In genomic region chr15:99406120-99406519, GRCh38 we compare ENCODE assay signal across 8 cellular contexts.
"Had no signal": no experiment of that assay in that cellular context is flagged by ENCODE, and none has a peak within 500 bp of the region (broad histone marks: within the 10 kb centered on the region; RNA-seq: fewer than 3 reads in every experiment).

No MANE protein-coding gene starts in this region.

- H3K9me3 ChIP-seq: HAP-1 had no signal

- H3K36me3 ChIP-seq: HAP-1 had no signal

- H3K27ac ChIP-seq: GM23248, HL-60 had no signal

- ATAC-seq: HCT116, HepG2 had no signal

- H3K4me3 ChIP-seq: GM23248, HAP-1 had no signal

- H2AFZ ChIP-seq: GM23248 had no signal

- DNase-seq: GM23248, GOT3, H7, HFFc6 had no signal

- H3K4me1 ChIP-seq: HAP-1 had no signal

- H3K9ac ChIP-seq: GM23248 had no signal
